ENCODE assay signal across 15 cellular contexts in the genomic region with DNA sequence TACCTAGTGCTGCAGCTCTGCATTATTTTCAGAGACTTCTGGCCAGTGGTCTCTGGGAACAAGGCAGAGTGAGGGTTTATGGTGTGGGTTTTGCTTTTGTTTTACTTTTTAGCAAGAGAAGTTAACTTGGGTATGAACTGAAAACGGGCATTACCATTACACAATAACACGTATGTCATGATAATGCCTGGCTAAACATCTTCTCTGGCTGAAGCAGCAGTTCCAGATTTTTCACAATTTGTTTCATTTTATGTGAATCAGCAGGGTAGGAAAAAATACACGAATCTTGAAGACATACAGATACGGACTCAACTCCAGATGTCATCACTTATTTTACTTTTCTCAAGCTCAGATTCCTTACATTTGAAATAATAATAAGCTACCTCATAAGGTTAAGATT. TPM values are rescaled to one million over a fixed set of nuclear protein-coding genes. Genes with fewer than 3 reads are reported as not detected.
DNase-seq lines count a peak whose midpoint lies in the region; ATAC-seq and TF ChIP-seq lines count a peak whose summit lies in the region.
"Had no signal": no experiment of that assay in that cellular context is flagged by ENCODE, and none has a peak within 500 bp of the region (broad histone marks: within the 10 kb centered on the region; RNA-seq: fewer than 3 reads in every experiment).

No MANE protein-coding gene starts in this region.

- no peaks in the 10 kb centered on the region for H3K36me3 ChIP-seq in IMR-90 (ENCODE audit: control insufficient read depth, insufficient read depth, low read length)
- no peaks in the 10 kb centered on the region for H3K36me3 ChIP-seq in osteoblast (ENCODE audit: insufficient read depth, low read length)

- dilution Hi-C loops in IMR-90 (cut with HindIII; ENCODE audit: low sequenced_read_pairs, unreplicated experiment), result no loop called here

- no peak for TF ChIP-seq CTCF in AG10803 (conservative IDR thresholded peaks at IDR 0.05; ENCODE audit: low read length)
- no peak for TF ChIP-seq CTCF in IMR-90 (conservative IDR thresholded peaks at IDR 0.05; ENCODE audit: low read depth, low read length)
- no peak for TF ChIP-seq CTCF in osteoblast (IDR thresholded peaks at IDR 0.05; ENCODE audit: extremely low read depth, low read depth, low read length)
- TF ChIP-seq CTCF in GM13977 (IDR thresholded peaks at IDR 0.05; ENCODE audit: extremely low read depth, insufficient read depth, missing control alignments), result no peak

- no peak overlapping the region for H2AK9ac ChIP-seq in IMR-90 (replicated peaks; ENCODE audit: low read depth, low read length, poor library complexity)

- no peak overlapping the region for H4K8ac ChIP-seq in IMR-90 (ENCODE audit: low read depth in 2 of 2, low read length in 2 of 2)

- H3K9me1 ChIP-seq in IMR-90 (ENCODE audit: insufficient read depth, low read length), result 0 out of 2 replicates have a peak, but pooled peaks cover 3% of the 10 kb centered on the region

- H2BK20ac ChIP-seq in IMR-90 (ENCODE audit: low read depth, low read length), result no peak overlapping the region

- H2BK120ac ChIP-seq in IMR-90 (ENCODE audit: low read depth, low read length), result no peak overlapping the region

- in situ Hi-C loops in IMR-90 (cut with MboI; ENCODE audit: low sequenced_read_pairs), result loop anchor here (25.0 kb wide), 1 partner anchor 602 kb away; the partner anchor contains the start of genes JKAMP and L3HYPDH
- in situ Hi-C loops in GM13977 (cut with MboI; ENCODE audit: low pct_unique_long_range_greater_than_20kb, low sequenced_read_pairs, unreplicated experiment), result no loop called here

- no peak overlapping the region for H2BK5ac ChIP-seq in IMR-90 (ENCODE audit: low read depth, low read length, poor library complexity, severe bottlenecking)

- peaks cover 21% of the 10 kb centered on the region for H3K79me2 ChIP-seq in osteoblast (ENCODE audit: insufficient read depth, low read length)

- H3K18ac ChIP-seq in IMR-90 (ENCODE audit: low read depth, low read length), result no peak overlapping the region

- intact Hi-C loops in IMR-90 (cut with micrococcal nuclease), result no loop called here

- 0 out of 2 replicates have a peak, but pooled peaks cover under 1% of the 10 kb centered on the region for H4K20me1 ChIP-seq in IMR-90 (ENCODE audit: insufficient read depth, low read length)
- no peaks in the 10 kb centered on the region for H4K20me1 ChIP-seq in osteoblast (ENCODE audit: insufficient read depth, low read length)

- no CpG with 5 or more reads among the region's 4 CpGs for WGBS in IMR-90 (ENCODE audit: extremely low coverage in 2 of 2, insufficient read length in 1 of 2), 2 experiments

- CTCF ChIA-PET in IMR-90 (lab: Yijun Ruan, JAX), result no interaction called here

- no peak overlapping the region for H3K4me3 ChIP-seq in AG10803 (ENCODE audit: low read length)
- H3K4me3 ChIP-seq in IMR-90 (ENCODE audit: insufficient read depth, low read depth, low read length), result no peak overlapping the region
- H3K4me3 ChIP-seq in osteoblast (ENCODE audit: insufficient read depth, low read length), result no peak overlapping the region
- H3K4me3 ChIP-seq: A549 had no signal

- H4K5ac ChIP-seq in IMR-90 (ENCODE audit: low read depth, low read length), result no peak overlapping the region

- no peak for TF ChIP-seq RAD21 in IMR-90 (IDR thresholded peaks at IDR 0.05; ENCODE audit: low read length)

- DNase-seq in AG10803 (ENCODE audit: low read depth) (peak; percentile 35), IMR-90 (no peak), fibroblast of gingiva (ENCODE audit: low read depth) (peak; percentile 5), osteoblast (ENCODE audit: insufficient read length, low spot score, missing footprints) (no peak), GM13977 (ENCODE audit: low spot score) (no peak), NCI-H2107 treated with DMSO at 0.1 percent for 48 hours (lab: John Stamatoyannopoulos, UW; ENCODE audit: unreplicated experiment) (no peak)
- DNase-seq: CD4-positive, CD25-positive, alpha-beta regulatory T cell; KG1; NCI-H1092 treated with DMSO at 0.1 percent for 48 hours; NCI-H1694; NCI-H2107; RPMI8226; SIG-M5 had no signal

- no peak overlapping the region for H3K4ac ChIP-seq in IMR-90 (ENCODE audit: low read depth, low read length)

- no peak overlapping the region for H4K91ac ChIP-seq in IMR-90 (ENCODE audit: insufficient read depth, low read depth, low read length)

- H3K9me3 ChIP-seq in IMR-90 (ENCODE audit: control insufficient read depth, insufficient read depth, low read length) (no peaks in the 10 kb centered on the region), osteoblast (ENCODE audit: low read depth, low read length) (no peaks in the 10 kb centered on the region)
- H3K9me3 ChIP-seq: A549 had no signal

- ATAC-seq in IMR-90 (ENCODE audit: low read depth) (no peak), GM18861 (IDR thresholded peaks at IDR 0.05; ENCODE audit: unreplicated experiment) (no peak)
- ATAC-seq: A549 had no signal

- BruUV-seq in IMR-90 (replicated peaks; lab: Mats Ljungman, UMichigan), result no TSS peak

- H3K23ac ChIP-seq in IMR-90 (ENCODE audit: low read depth, low read length), result no peak overlapping the region

- H2AK5ac ChIP-seq in IMR-90 (ENCODE audit: low read depth, low read length), result no peak overlapping the region

- H3K4me1 ChIP-seq in IMR-90 (ENCODE audit: control insufficient read depth, insufficient read depth, low read length) (peaks cover 4% of the 10 kb centered on the region; the same call in 1 of the 2 replicates), osteoblast (ENCODE audit: insufficient read depth, low read length) (peaks cover 13% of the 10 kb centered on the region)

- H3K14ac ChIP-seq in IMR-90 (replicated peaks; ENCODE audit: low read depth, low read length), result no peak overlapping the region

- H3K9ac ChIP-seq in IMR-90 (ENCODE audit: low read depth, low read length), result no peak overlapping the region

- no peaks in the 10 kb centered on the region for H3K27me3 ChIP-seq in IMR-90 (ENCODE audit: control insufficient read depth, insufficient read depth, low read length)
- H3K27me3 ChIP-seq in osteoblast (ENCODE audit: insufficient read depth, low read length), result no peaks in the 10 kb centered on the region

- POLR2A ChIA-PET in IMR-90 (lab: Charles Lee; ENCODE audit: unreplicated experiment), result no interaction called here

- H3K56ac ChIP-seq in IMR-90 (ENCODE audit: extremely low read depth, insufficient read depth, low read length), result no peak overlapping the region

- no peak for TF ChIP-seq POLR2A in IMR-90 (IDR thresholded peaks at IDR 0.05; ENCODE audit: low read depth, low read length)

- peaks cover 0 to 7% of the 10 kb centered on the region in 2 experiments; a peak in 3 of 4 replicates for H3K79me1 ChIP-seq in IMR-90 (ENCODE audit: low read depth in 1 of 2, low read length in 2 of 2)

- no peak overlapping the region for H2AFZ ChIP-seq in IMR-90 (replicated peaks; ENCODE audit: low read length, poor library complexity)
- H2AFZ ChIP-seq in osteoblast (ENCODE audit: low read length), result peak overlapping the region; percentile 76

- H3K4me2 ChIP-seq in IMR-90 (ENCODE audit: low read depth, low read length) (peak overlapping the region; percentile 5; the same call in 1 of the 2 replicates), osteoblast (ENCODE audit: insufficient read depth, low read length) (no peak overlapping the region)
- H3K4me2 ChIP-seq: A549 had no signal

- no peak overlapping the region for H3K27ac ChIP-seq in IMR-90 (ENCODE audit: insufficient read depth, low read length)
- H3K27ac ChIP-seq in osteoblast (ENCODE audit: low read depth, low read length), result no peak overlapping the region
- H3K27ac ChIP-seq: A549 had no signal

- no peak overlapping the region for H2BK15ac ChIP-seq in IMR-90 (ENCODE audit: low read depth, low read length)

TF ChIP-seq in IMR-90, 13 proteins besides CTCF, POLR2A, EP300 and RAD21:
- TF ChIP-seq RCOR1 (IDR thresholded peaks at IDR 0.05; ENCODE audit: insufficient replicate concordance, low read length) (no peak), MAZ (IDR thresholded peaks at IDR 0.05; ENCODE audit: borderline replicate concordance, low read depth, low read length) (no peak), MXI1 (IDR thresholded peaks at IDR 0.05; ENCODE audit: borderline replicate concordance, low read depth, low read length) (no peak)
TF ChIP-seq in IMR-90: peak in this region for 0.

RNA-seq across cellular contexts. Expression of gene PCNX4, which starts 2.5 kb away (rescaled TPM):
- 128 and 151 TPM in 2 replicates for total RNA-seq in IMR-90 (2012; rRNA removed)
- 44.7 and 55.4 TPM in 2 replicates for polyA plus RNA-seq in IMR-90 (2012; rRNA removed)
- 34.3 and 60.9 TPM in 2 replicates for polyA plus RNA-seq in IMR-90 (2012; cell fraction: cytosol; rRNA removed)
- polyA plus RNA-seq in IMR-90 (2012; cell fraction: nucleus; rRNA removed; ENCODE audit: low replicate concordance), result 64.5 and 76.9 TPM in 2 replicates
- 86.3 and 101 TPM in 2 replicates for total RNA-seq in osteoblast

Comparison
In these comparisons a context has a peak if more than half of its experiments do, and no peak if none do; other contexts are left out.
1. DNase-seq: peak in AG10803 (single experiment) and fibroblast of gingiva (single experiment); none in IMR-90 (single experiment), osteoblast (single experiment), GM13977 (single experiment) and NCI-H2107 treated with DMSO at 0.1 percent for 48 hours (single experiment).